In the genomic region with DNA sequence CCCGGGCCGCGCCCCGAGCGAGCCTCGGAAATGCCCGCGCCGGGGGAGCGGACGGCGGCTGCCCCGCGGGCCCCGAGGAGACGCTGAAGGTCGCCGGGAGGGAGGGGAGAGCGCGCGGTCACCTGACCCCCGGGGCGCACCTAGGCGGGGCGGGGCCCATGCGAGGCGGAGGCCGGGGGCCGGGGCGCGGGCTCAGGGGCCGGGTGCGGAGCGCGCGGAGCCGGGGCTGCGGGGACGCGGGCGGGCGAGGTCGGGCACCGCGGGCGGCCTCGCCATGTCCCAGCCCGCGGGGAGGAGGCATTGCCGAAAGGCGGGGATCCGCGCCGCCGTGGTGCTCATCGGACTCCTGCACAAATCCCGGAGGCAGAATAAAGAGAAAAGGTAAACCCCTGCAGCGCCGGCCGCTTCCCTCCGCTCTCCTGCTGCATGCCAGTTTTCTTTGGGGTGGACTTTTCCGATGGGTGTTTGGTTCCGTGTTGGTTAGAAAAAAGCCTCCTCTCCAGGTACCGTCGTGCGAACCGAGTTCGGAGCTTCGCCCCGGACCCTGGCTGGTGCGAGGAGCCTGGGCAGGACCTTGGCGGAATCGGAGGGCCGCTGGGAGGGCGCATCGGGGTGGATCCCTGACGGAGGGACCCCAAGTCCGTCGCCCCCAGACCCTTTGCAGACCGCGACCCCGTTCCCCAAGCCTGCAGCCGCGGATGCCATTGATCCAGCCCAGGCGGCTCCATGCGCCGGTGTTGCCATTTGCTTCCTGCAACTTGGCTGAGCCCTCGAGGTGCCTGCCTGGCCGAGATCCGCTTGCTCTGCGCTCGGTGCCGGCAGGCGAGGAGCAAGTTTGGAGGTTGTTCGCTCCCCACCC, we compare ENCODE assay signal across 8 cellular contexts. TPM values are rescaled to one million over a fixed set of nuclear protein-coding genes. Genes with fewer than 3 reads are reported as not detected.
A peak's percentile ranks its signal among the peaks of the same experiment; 100 is the strongest.
DNase-seq lines count a peak whose midpoint lies in the region; ATAC-seq, FAIRE-seq and TF ChIP-seq lines count a peak whose summit lies in the region.

No MANE protein-coding gene starts in this region.

- H3K4me3 Mint-ChIP-seq in nephron progenitor cell = peak overlapping the region; percentile 84

- H3K27ac Mint-ChIP-seq in nephron progenitor cell = no peak overlapping the region

- no peaks in the 10 kb centered on the region for H3K36me3 Mint-ChIP-seq in nephron progenitor cell (ENCODE audit: low read depth)

- peaks cover 85% of the 10 kb centered on the region for H3K27me3 Mint-ChIP-seq in nephron progenitor cell (ENCODE audit: low read depth, poor library complexity)

- no peak for ATAC-seq in HG02798 (IDR thresholded peaks at IDR 0.05; ENCODE audit: poor library complexity, unreplicated experiment)

- no peaks in the 10 kb centered on the region for H3K36me3 ChIP-seq in esophagus (ENCODE audit: control insufficient read depth in 2 of 2, insufficient read depth in 2 of 2, low read length in 1 of 2)

- peaks cover 0 to 4% of the 10 kb centered on the region in 2 donors for H3K27me3 ChIP-seq in esophagus (ENCODE audit: control insufficient read depth in 1 of 2, insufficient read depth in 2 of 2, low read length in 2 of 2)

- no peak for FAIRE-seq in RCC 7860 (lab: Jason Lieb, UNC)

- H3K4me3 ChIP-seq in WI38 (ENCODE audit: low read depth, low read length) (peak overlapping the region; percentile 81), esophagus (ENCODE audit: low read depth in 1 of 2, low read length in 2 of 2) (peak overlapping the region; percentile 54 to 59)

- peaks cover 0 to 7% of the 10 kb centered on the region in 2 donors for H3K4me1 ChIP-seq in esophagus (ENCODE audit: control insufficient read depth in 2 of 2, insufficient read depth in 2 of 2, low read length in 1 of 2)

- no peaks in the 10 kb centered on the region for H3K9me3 Mint-ChIP-seq in nephron progenitor cell

- peak overlapping the region in 1 of 2 donors; percentile 45 for H3K27ac ChIP-seq in esophagus (ENCODE audit: low read depth in 2 of 2, low read length in 1 of 2)

- peaks cover 17% of the 10 kb centered on the region for H3K4me1 Mint-ChIP-seq in nephron progenitor cell

- no peaks in the 10 kb centered on the region for H3K9me3 ChIP-seq in esophagus (ENCODE audit: control insufficient read depth in 2 of 2, insufficient read depth in 1 of 2, low read depth in 1 of 2, low read length in 1 of 2)

- 0 to 1% methylated on average over 56 to 95 of the region's 95 CpGs for WGBS in esophagus, 2 donors

- DNase-seq in activated T-cell treated with anti-CD3 and anti-CD28 coated beads for 48 hours (ENCODE audit: low read depth) = peak; percentile 10
- no peak for DNase-seq in activated T-cell treated with anti-CD3 and anti-CD28 coated beads for 4 hours
- peak; percentile 41 for DNase-seq in nephron progenitor cell
- no peak for DNase-seq in RCC 7860 (ENCODE audit: low spot score)
- DNase-seq in inferior parietal cortex (ENCODE audit: extremely low spot score) = no peak

- no peak for TF ChIP-seq CTCF in WI38 (IDR thresholded peaks at IDR 0.05; ENCODE audit: low read depth, low read length)
- TF ChIP-seq CTCF in nephron progenitor cell (IDR thresholded peaks at IDR 0.05) = no peak

RNA-seq across cellular contexts. Expression of gene RAP1GAP2, which starts 57.7 kb away (rescaled TPM):
- polyA plus RNA-seq in esophagus = 1 to 10 TPM; 3.6 to 5.1 TPM

Comparison
In these comparisons a context has a peak if more than half of its experiments do, and no peak if none do; other contexts are left out.
1. DNase-seq: peak in activated T-cell treated with anti-CD3 and anti-CD28 coated beads for 48 hours (single experiment) and nephron progenitor cell (single experiment); none in activated T-cell treated with anti-CD3 and anti-CD28 coated beads for 4 hours (single experiment), RCC 7860 (single experiment) and inferior parietal cortex (single experiment).